Comparison of ENCODE assay signal across 21 cellular contexts in genomic region chr2:234286956-234287355, GRCh38.
A peak's percentile ranks its signal among the peaks of the same experiment; 100 is the strongest.
DNase-seq lines count a peak whose midpoint lies in the region; ATAC-seq and TF ChIP-seq lines count a peak whose summit lies in the region.
"Had no signal": no experiment of that assay in that cellular context is flagged by ENCODE, and none has a peak within 500 bp of the region (broad histone marks: within the 10 kb centered on the region; RNA-seq: fewer than 3 reads in every experiment).

No MANE protein-coding gene starts in this region.

- intact Hi-C loops in Panc1 (cut with micrococcal nuclease; ENCODE audit: unreplicated experiment), result no loop called here

- no peaks in the 10 kb centered on the region for H3K79me2 ChIP-seq in osteoblast (ENCODE audit: insufficient read depth, low read length)

- H3K9me3 ChIP-seq in Panc1 (ENCODE audit: control insufficient read depth, insufficient read depth, low read depth, low read length), result peaks cover 3% of the 10 kb centered on the region; the same call in 1 of the 2 replicates
- no peaks in the 10 kb centered on the region for H3K9me3 ChIP-seq in osteoblast (ENCODE audit: low read depth, low read length)
- H3K9me3 ChIP-seq in Peyer's patch, result no peaks in the 10 kb centered on the region
- H3K9me3 ChIP-seq: upper lobe of right lung had no signal

- no peaks in the 10 kb centered on the region for H3K27me3 ChIP-seq in Panc1 (ENCODE audit: control insufficient read depth, insufficient read depth, low read length)
- no peaks in the 10 kb centered on the region for H3K27me3 ChIP-seq in osteoblast (ENCODE audit: insufficient read depth, low read length)
- no peaks in the 10 kb centered on the region for H3K27me3 ChIP-seq in Peyer's patch
- H3K27me3 ChIP-seq: upper lobe of right lung had no signal

- peak; percentile 6 for DNase-seq in EH (ENCODE audit: low read depth)
- no peak for DNase-seq in Panc1 (ENCODE audit: low read depth, low spot score)
- peak; percentile 52 for DNase-seq in glomerular visceral epithelial cell (ENCODE audit: extremely low spot score)
- DNase-seq in osteoblast (ENCODE audit: insufficient read length, low spot score, missing footprints), result no peak
- no peak for DNase-seq in Peyer's patch
- DNase-seq: activated CD4-positive, alpha-beta T cell treated with anti-CD3 and anti-CD28 coated beads for 1 hour; activated CD8-positive, alpha-beta memory T cell treated with anti-CD3 and anti-CD28 coated beads, Interleukin-2, amount 50 U/mL, for 4 hours; anterior cingulate cortex; C1 segment of cervical spinal cord; caudate nucleus; effector memory CD8-positive, alpha-beta T cell; KBM-7; NCI-H2029; NCI-H524 treated with DMSO at 0.1 percent for 48 hours; PC-3; Right ventricle myocardium superior; stimulated activated naive B cell treated with anti-CD40 and anti-IgM and Interleukin-4, amounts not matched to agents 10 μg/mL and 1 μg/mL and 100 μg/mL, for 72 hours; upper lobe of right lung had no signal

- CTCF ChIA-PET in Panc1 (lab: Charles Lee), result no interaction called here

- no peaks in the 10 kb centered on the region for H4K20me1 ChIP-seq in osteoblast (ENCODE audit: insufficient read depth, low read length)

- no peak for TF ChIP-seq POLR2A in Peyer's patch (IDR thresholded peaks at IDR 0.05)

- BruUV-seq in Panc1 (replicated peaks; lab: Mats Ljungman, UMichigan), result no TSS peak

- no peak for TF ChIP-seq CTCF in Panc1 (IDR thresholded peaks at IDR 0.05)
- TF ChIP-seq CTCF in osteoblast (IDR thresholded peaks at IDR 0.05; ENCODE audit: extremely low read depth, low read depth, low read length), result no peak
- TF ChIP-seq CTCF in Peyer's patch (IDR thresholded peaks at IDR 0.05), result no peak

- H3K4me3 ChIP-seq in Panc1 (ENCODE audit: low read depth in 2 of 2, low read length in 2 of 2), result no peak overlapping the region
- H3K4me3 ChIP-seq in osteoblast (ENCODE audit: insufficient read depth, low read length), result no peak overlapping the region
- H3K4me3 ChIP-seq in Peyer's patch, result no peak overlapping the region
- H3K4me3 ChIP-seq: upper lobe of right lung had no signal

- H3K4me1 ChIP-seq in Panc1 (ENCODE audit: control insufficient read depth, insufficient read depth, low read length), result peaks cover 12% of the 10 kb centered on the region
- H3K4me1 ChIP-seq in osteoblast (ENCODE audit: insufficient read depth, low read length), result peaks cover 43% of the 10 kb centered on the region
- peaks cover 0 to 24% (median 11%) of the 10 kb centered on the region in 4 donors for H3K4me1 ChIP-seq in Peyer's patch

- H3K36me3 ChIP-seq in Panc1 (ENCODE audit: control insufficient read depth, insufficient read depth, low read length) (no peaks in the 10 kb centered on the region), osteoblast (ENCODE audit: insufficient read depth, low read length) (no peaks in the 10 kb centered on the region), Peyer's patch (no peaks in the 10 kb centered on the region)
- H3K36me3 ChIP-seq: upper lobe of right lung had no signal

- no peak overlapping the region for H3K4me2 ChIP-seq in osteoblast (ENCODE audit: insufficient read depth, low read length)

- in situ Hi-C loops in Panc1 (cut with HindIII; ENCODE audit: low pct_unique_long_range_greater_than_20kb, low sequenced_read_pairs), result no loop called here

- H2AFZ ChIP-seq in osteoblast (ENCODE audit: low read length), result no peak overlapping the region

- POLR2A ChIA-PET in Panc1 (lab: Charles Lee), result no interaction called here

- peak overlapping the region; percentile 67 for H3K27ac ChIP-seq in Panc1 (ENCODE audit: low read length)
- H3K27ac ChIP-seq in osteoblast (ENCODE audit: low read depth, low read length), result peak overlapping the region; percentile 60
- no peak overlapping the region for H3K27ac ChIP-seq in Peyer's patch
- H3K27ac ChIP-seq: upper lobe of right lung had no signal

- ATAC-seq in Panc1, result no peak
- ATAC-seq in GM18861 (IDR thresholded peaks at IDR 0.05; ENCODE audit: unreplicated experiment), result no peak
- no peak for ATAC-seq in activated CD4-positive, CD25-positive, alpha-beta regulatory T cell treated with anti-CD3 and anti-CD28 coated beads, Interleukin-2, amount 50 U/mL, for 24 hours
- ATAC-seq: effector memory CD8-positive, alpha-beta T cell; left lobe of liver; PC-3; stimulated activated naive B cell treated with anti-CD40 and anti-IgM and Interleukin-4, amounts not matched to agents 10 μg/mL and 1 μg/mL and 100 μg/mL, for 72 hours; upper lobe of right lung had no signal

Comparison
In these comparisons a context has a peak if more than half of its experiments do, and no peak if none do; other contexts are left out.
1. DNase-seq: peak in EH (single experiment) and glomerular visceral epithelial cell (single experiment); none in Panc1 (single experiment), osteoblast (single experiment) and Peyer's patch (0 of 3).
2. H3K27ac ChIP-seq: peak in Panc1 (single experiment) and osteoblast (single experiment); none in Peyer's patch (0 of 4).